In the genomic region with DNA sequence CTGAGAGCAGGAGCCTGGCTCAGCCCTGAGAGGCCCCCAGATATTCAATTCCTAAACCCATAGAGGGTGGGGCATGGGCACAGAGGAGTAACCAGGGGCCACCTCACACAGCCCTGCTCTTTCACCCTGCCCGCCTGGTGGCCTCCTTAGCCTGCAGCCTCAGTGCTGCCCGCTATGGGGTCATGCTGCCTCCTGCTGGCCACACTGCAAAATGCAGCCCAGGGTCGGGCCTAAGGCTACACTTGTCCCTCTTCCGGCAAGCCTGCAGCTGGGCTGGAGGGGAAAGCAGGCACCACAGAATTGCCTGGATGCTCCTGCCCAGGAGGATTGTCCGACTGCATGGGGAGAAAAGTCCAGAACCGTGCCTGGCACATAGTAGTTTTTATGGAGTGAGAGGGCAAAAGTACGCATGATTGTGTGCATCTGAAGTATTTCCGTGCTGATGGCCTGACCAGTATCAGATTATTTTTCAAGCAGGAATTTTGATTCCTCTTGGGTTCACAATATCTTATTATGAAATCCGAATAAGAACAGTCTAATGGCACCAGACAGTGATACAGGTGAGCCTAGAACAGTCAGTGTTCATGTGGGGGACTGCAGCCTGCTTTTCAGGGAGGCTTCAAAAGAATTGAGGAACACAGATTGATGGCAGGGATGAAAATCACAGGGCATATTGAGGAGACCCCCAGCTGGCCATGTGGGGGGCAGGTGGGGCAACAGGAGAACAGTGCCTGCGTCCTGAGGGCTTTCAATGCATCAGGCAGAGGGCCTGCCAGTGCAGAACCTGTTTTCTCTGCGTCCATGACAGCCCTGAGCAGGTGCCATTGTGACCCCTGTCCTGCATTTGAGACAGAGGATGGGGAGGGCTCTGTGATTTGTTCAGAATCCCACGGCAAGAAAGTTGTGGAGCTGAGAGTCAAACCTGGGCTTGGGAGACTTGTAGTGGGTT, we compare ENCODE assay signal across 9 cellular contexts. TPM values are rescaled to one million over a fixed set of nuclear protein-coding genes. Genes with fewer than 3 reads are reported as not detected.
DNase-seq lines count a peak whose midpoint lies in the region; ATAC-seq and TF ChIP-seq lines count a peak whose summit lies in the region.
"Had no signal": no experiment of that assay in that cellular context is flagged by ENCODE, and none has a peak within 500 bp of the region (broad histone marks: within the 10 kb centered on the region; RNA-seq: fewer than 3 reads in every experiment).

No MANE protein-coding gene starts in this region.

- no peaks in the 10 kb centered on the region for H3K27me3 Mint-ChIP-seq in T-helper 2 cell treated with Interferon-gamma antibody and Interleukin-4, amounts not matched to agents 5 μg/mL and 100 μg/mL, for 36 hours (ENCODE audit: low read depth)

- TF ChIP-seq CTCF in ascending aorta (IDR thresholded peaks at IDR 0.05), result peak; percentile 45 to 69 (median 63)

- H3K36me3 Mint-ChIP-seq in T-helper 2 cell treated with Interferon-gamma antibody and Interleukin-4, amounts not matched to agents 5 μg/mL and 100 μg/mL, for 36 hours (ENCODE audit: low read depth), result no peaks in the 10 kb centered on the region

- H3K4me1 ChIP-seq in ascending aorta, result no peaks in the 10 kb centered on the region

- no peak overlapping the region for H3K4me3 Mint-ChIP-seq in T-helper 2 cell treated with Interferon-gamma antibody and Interleukin-4, amounts not matched to agents 5 μg/mL and 100 μg/mL, for 36 hours

- H3K27ac ChIP-seq in ascending aorta, result no peak overlapping the region

- H3K36me3 ChIP-seq in ascending aorta, result no peaks in the 10 kb centered on the region

- ATAC-seq in HG03460 (IDR thresholded peaks at IDR 0.05; ENCODE audit: unreplicated experiment), result peak; percentile 59
- ATAC-seq in HG02588 (IDR thresholded peaks at IDR 0.05; ENCODE audit: unreplicated experiment), result no peak

- H3K9me3 ChIP-seq in ascending aorta, result no peaks in the 10 kb centered on the region

- H3K27ac Mint-ChIP-seq in T-helper 2 cell treated with Interferon-gamma antibody and Interleukin-4, amounts not matched to agents 5 μg/mL and 100 μg/mL, for 36 hours, result no peak overlapping the region

- peaks cover 14% of the 10 kb centered on the region for H3K4me1 Mint-ChIP-seq in T-helper 2 cell treated with Interferon-gamma antibody and Interleukin-4, amounts not matched to agents 5 μg/mL and 100 μg/mL, for 36 hours (ENCODE audit: low read depth)

- no peaks in the 10 kb centered on the region for H3K9me3 Mint-ChIP-seq in T-helper 2 cell treated with Interferon-gamma antibody and Interleukin-4, amounts not matched to agents 5 μg/mL and 100 μg/mL, for 36 hours

- DNase-seq in SIG-M5 treated with dmso at 0.1 percent for 504 hours (lab: John Stamatoyannopoulos, UW; ENCODE audit: unreplicated experiment) (peak; percentile 26), SIG-M5 (lab: John Stamatoyannopoulos, UW) (no peak), ascending aorta (ENCODE audit: low spot score in 2 of 2) (peak in 1 of 2 donors; percentile 79), hypothalamus (lab: John Stamatoyannopoulos, UW) (peak in 42 of 51 donors; percentile 14 to 80 (median 47))
- DNase-seq in T-helper 2 cell treated with Interferon-gamma antibody and Interleukin-4, amounts not matched to agents 5 μg/mL and 100 μg/mL, for 36 hours (ENCODE audit: low spot score), result peak; percentile 68
- DNase-seq in stimulated activated CD4-positive, alpha-beta T cell treated with anti-CD3 and anti-CD28 coated beads, Interleukin-12 subunit alpha, Interleukin-12 subunit beta, amount 100 ng/mL, for 24 hours (ENCODE audit: low read depth in 2 of 2), result peak; percentile 58 to 83

- intact Hi-C loops in ascending aorta (cut with DNase I), result loop anchor here (5.0 kb wide), 1 partner anchor 400 kb away; a partner anchor contains a TSS

- no peak overlapping the region for H3K4me3 ChIP-seq in ascending aorta

- H3K27me3 ChIP-seq in ascending aorta, result no peaks in the 10 kb centered on the region

RNA-seq across cellular contexts. Expression of a gene that starts 51.2 kb away (rescaled TPM):
- not detected for total RNA-seq in ascending aorta
- total RNA-seq: temporal lobe had no signal
